Comparison of ENCODE assay signal across 10 cellular contexts in genomic region chr20:24783631-24784492, GRCh38.
DNase-seq lines count a peak whose midpoint lies in the region; ATAC-seq and TF ChIP-seq lines count a peak whose summit lies in the region.
"Had no signal": no experiment of that assay in that cellular context is flagged by ENCODE, and none has a peak within 500 bp of the region (broad histone marks: within the 10 kb centered on the region; RNA-seq: fewer than 3 reads in every experiment).

No MANE protein-coding gene starts in this region.

- intact Hi-C loops in thyroid gland (cut with DNase I) = no loop called here

- H3K4me3 ChIP-seq in WERI-Rb-1 (ENCODE audit: low read depth, low read length) (no peak overlapping the region), thyroid gland (replicated peaks in 1 of 3) (no peak overlapping the region)

- H3K27me3 ChIP-seq in WERI-Rb-1 (ENCODE audit: insufficient read depth, low read depth, severe bottlenecking) = no peaks in the 10 kb centered on the region
- H3K27me3 ChIP-seq in thyroid gland = no peaks in the 10 kb centered on the region

- no peak overlapping the region for H3K27ac Mint-ChIP-seq in activated naive CD4-positive, alpha-beta T cell treated with anti-CD3 and anti-CD28 coated beads, Interleukin-2, amount 10 ng/mL, durations not matched to agents 7 days and 5 days
- peak overlapping the region in 1 of 2 donors; percentile 59 for H3K27ac Mint-ChIP-seq in activated naive CD4-positive, alpha-beta T cell treated with anti-CD3 and anti-CD28 coated beads, Interleukin-2, amount 50 U/mL, for 72 hours

- peak; percentile 85 for TF ChIP-seq CTCF in WERI-Rb-1 (IDR thresholded peaks at IDR 0.05; ENCODE audit: low read depth, low read length)
- peak in 2 of 6 experiments; percentile 8 to 34 for TF ChIP-seq CTCF in thyroid gland (IDR thresholded peaks at IDR 0.05)

- ATAC-seq in activated naive CD4-positive, alpha-beta T cell treated with anti-CD3 and anti-CD28 coated beads, Interleukin-2, amount 50 U/mL, for 72 hours = no peak
- ATAC-seq in HG02870 (IDR thresholded peaks at IDR 0.05; ENCODE audit: unreplicated experiment) = peak; percentile 63
- ATAC-seq in HG03342 (IDR thresholded peaks at IDR 0.05; ENCODE audit: unreplicated experiment) = no peak

- CTCF ChIA-PET in activated naive CD4-positive, alpha-beta T cell treated with anti-CD3 and anti-CD28 coated beads, Interleukin-2, amount 10 ng/mL, durations not matched to agents 7 days and 5 days (lab: Charles Lee) = interaction anchor here (1.0 to 1.6 kb wide), 3 partner anchors 133 to 147 kb away, joined by 4 to 8 read pairs (median 4); no protein-coding TSS in a partner anchor

- H3K27ac ChIP-seq in WERI-Rb-1 (no peak overlapping the region), thyroid gland (peak overlapping the region; percentile 79 to 92 (median 88))
- H3K27ac ChIP-seq: C4-2B had no signal

- H3K9me3 ChIP-seq in WERI-Rb-1 (ENCODE audit: severe bottlenecking) (no peaks in the 10 kb centered on the region), thyroid gland (no peaks in the 10 kb centered on the region)

- H3K4me1 Mint-ChIP-seq in activated naive CD4-positive, alpha-beta T cell treated with anti-CD3 and anti-CD28 coated beads, Interleukin-2, amount 10 ng/mL, durations not matched to agents 7 days and 5 days = peaks cover 23% of the 10 kb centered on the region

- no peak overlapping the region for H3K4me3 Mint-ChIP-seq in activated naive CD4-positive, alpha-beta T cell treated with anti-CD3 and anti-CD28 coated beads, Interleukin-2, amount 10 ng/mL, durations not matched to agents 7 days and 5 days

- H3K36me3 ChIP-seq in WERI-Rb-1 = no peaks in the 10 kb centered on the region
- H3K36me3 ChIP-seq in thyroid gland = no peaks in the 10 kb centered on the region

- H3K4me1 ChIP-seq in thyroid gland = peaks cover 22 to 42% of the 10 kb centered on the region in 2 donors

- in situ Hi-C loops in ACHN (cut with HindIII; ENCODE audit: low pct_ligation_motif_present, low pct_unique_long_range_greater_than_20kb, low sequenced_read_pairs) = no loop called here

- H3K9me3 Mint-ChIP-seq in activated naive CD4-positive, alpha-beta T cell treated with anti-CD3 and anti-CD28 coated beads, Interleukin-2, amount 10 ng/mL, durations not matched to agents 7 days and 5 days = no peaks in the 10 kb centered on the region
- H3K9me3 Mint-ChIP-seq in activated naive CD4-positive, alpha-beta T cell treated with anti-CD3 and anti-CD28 coated beads, Interleukin-2, amount 50 U/mL, for 72 hours = no peaks in the 10 kb centered on the region

- no peaks in the 10 kb centered on the region for H3K36me3 Mint-ChIP-seq in activated naive CD4-positive, alpha-beta T cell treated with anti-CD3 and anti-CD28 coated beads, Interleukin-2, amount 10 ng/mL, durations not matched to agents 7 days and 5 days
- no peaks in the 10 kb centered on the region for H3K36me3 Mint-ChIP-seq in activated naive CD4-positive, alpha-beta T cell treated with anti-CD3 and anti-CD28 coated beads, Interleukin-2, amount 50 U/mL, for 72 hours

- DNase-seq in activated naive CD4-positive, alpha-beta T cell treated with anti-CD3 and anti-CD28 coated beads, Interleukin-2, amount 10 ng/mL, durations not matched to agents 7 days and 5 days = peak; percentile 28
- no peak for DNase-seq in activated naive CD4-positive, alpha-beta T cell treated with anti-CD3 and anti-CD28 coated beads, Interleukin-2, amount 50 U/mL, for 72 hours (ENCODE audit: low spot score in 2 of 2)
- DNase-seq in WERI-Rb-1 = peak; percentile 68
- DNase-seq in thyroid gland = peak; percentile 26 to 29
- DNase-seq in DMS79 treated with DMSO at 0.1 percent for 48 hours (lab: John Stamatoyannopoulos, UW) = no peak
- no peak for DNase-seq in ACHN
- DNase-seq: stimulated activated CD8-positive, alpha-beta memory T cell treated with anti-CD3 and anti-CD28 coated beads, Interleukin-4, amount 100 ng/mL, for 48 hours had no signal

- H3K27me3 Mint-ChIP-seq in activated naive CD4-positive, alpha-beta T cell treated with anti-CD3 and anti-CD28 coated beads, Interleukin-2, amount 10 ng/mL, durations not matched to agents 7 days and 5 days = peaks cover 37% of the 10 kb centered on the region

- WGBS in thyroid gland, 2 donors = 88 to 91% methylated on average over 8 to 9 of the region's 9 CpGs

- TF ChIP-seq POLR2A in thyroid gland (IDR thresholded peaks at IDR 0.05) = no peak

Comparison
In these comparisons a context has a peak if more than half of its experiments do, and no peak if none do; other contexts are left out.
1. DNase-seq: peak in activated naive CD4-positive, alpha-beta T cell treated with anti-CD3 and anti-CD28 coated beads, Interleukin-2, amount 10 ng/mL, durations not matched to agents 7 days and 5 days (single experiment), WERI-Rb-1 (single experiment) and thyroid gland (2 of 2); none in activated naive CD4-positive, alpha-beta T cell treated with anti-CD3 and anti-CD28 coated beads, Interleukin-2, amount 50 U/mL, for 72 hours (0 of 2), DMS79 treated with DMSO at 0.1 percent for 48 hours (single experiment) and ACHN (single experiment).